Comparison of ENCODE assay signal across 5 cellular contexts in genomic region chr3:123464211-123464610, GRCh38. TPM values are rescaled to one million over a fixed set of nuclear protein-coding genes. Genes with fewer than 3 reads are reported as not detected.
"Had no signal": no experiment of that assay in that cellular context is flagged by ENCODE, and none has a peak within 500 bp of the region (broad histone marks: within the 10 kb centered on the region; RNA-seq: fewer than 3 reads in every experiment).

No MANE protein-coding gene starts in this region.

- H3K27ac Mint-ChIP-seq: IgD-negative memory B cell had no signal

- H3K4me3 ChIP-seq: K562 had no signal

- H3K4me1 Mint-ChIP-seq: IgD-negative memory B cell had no signal

- H3K4me3 Mint-ChIP-seq: IgD-negative memory B cell had no signal

- DNase-seq: IMR-90 had no signal

- ATAC-seq: HepG2, K562 had no signal

- H3K27ac ChIP-seq: HL-60 had no signal

- H3K36me3 Mint-ChIP-seq: IgD-negative memory B cell had no signal

RNA-seq across cellular contexts. Expression of gene ADCY5, which starts 15.3 kb away (rescaled TPM):
- total RNA-seq: HepG2, K562 had no signal
